Comparison of ENCODE assay signal across 8 cellular contexts in genomic region chr1:95255826-95256225, GRCh38.
"Had no signal": no experiment of that assay in that cellular context is flagged by ENCODE, and none has a peak within 500 bp of the region (broad histone marks: within the 10 kb centered on the region; RNA-seq: fewer than 3 reads in every experiment).

No MANE protein-coding gene starts in this region.

- H3K4me3 ChIP-seq: GM12878 had no signal

- DNase-seq: GDM1, GF-D8 had no signal

- FAIRE-seq: G401.6, GM12878, GM12891, GM12892, GM18507, GM19239 had no signal

- ATAC-seq: GM12878 had no signal
